Comparison of ENCODE assay signal across 8 cellular contexts in the genomic region with DNA sequence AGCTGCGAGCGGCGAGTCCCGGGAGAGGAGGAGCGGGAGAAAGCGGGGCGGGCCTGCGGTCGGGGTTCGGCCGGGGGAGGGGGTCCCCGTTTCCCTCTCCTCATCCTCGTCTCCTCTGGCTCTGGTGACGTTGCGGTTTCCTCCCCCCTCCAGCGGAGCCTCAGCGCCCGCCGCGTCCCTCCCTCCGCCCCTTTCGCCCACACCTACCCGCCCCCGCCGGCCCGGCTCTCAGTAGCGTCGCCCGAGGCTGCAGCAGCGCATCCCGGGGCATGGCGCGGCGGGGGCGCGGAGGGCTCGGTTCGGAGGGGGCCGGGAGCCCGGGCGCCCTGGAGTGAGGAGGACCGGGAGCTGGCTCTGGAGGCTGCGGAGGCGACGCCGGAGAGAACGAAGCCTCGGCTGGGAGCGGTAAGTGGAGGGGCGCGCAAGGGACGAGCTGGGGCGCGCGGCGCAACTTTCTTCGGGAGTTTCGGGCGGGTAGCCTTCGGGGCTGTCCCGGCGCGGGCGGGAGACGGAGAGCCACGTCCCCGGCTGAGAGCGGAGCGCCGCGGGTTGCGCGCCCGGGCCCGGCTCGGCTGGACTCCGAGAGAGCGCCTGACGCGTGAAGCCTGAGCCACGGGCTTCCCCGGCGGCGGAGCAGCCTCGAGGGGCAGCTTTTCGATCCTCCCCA. TPM values are rescaled to one million over a fixed set of nuclear protein-coding genes. Genes with fewer than 3 reads are reported as not detected.
A peak's percentile ranks its signal among the peaks of the same experiment; 100 is the strongest.
DNase-seq lines count a peak whose midpoint lies in the region; ATAC-seq, FAIRE-seq and TF ChIP-seq lines count a peak whose summit lies in the region.

A gene (plus strand): TSS at position 231 of the 667 bp plus-strand sequence. CDS start 28,304 bp downstream, outside the sequence.

- WGBS in IMR-90 (ENCODE audit: extremely low coverage in 2 of 2, insufficient read length in 1 of 2), 2 experiments = 1% methylated on average over 25 of the region's 86 CpGs; no CpG with 5 or more reads in 1 of the 2 experiments

- H3K18ac ChIP-seq in IMR-90 (ENCODE audit: low read depth, low read length) = peak within 1 kb of the TSS; percentile 92

- in situ Hi-C loops in IMR-90 (cut with MboI; ENCODE audit: low sequenced_read_pairs) = no loop called here

- BruUV-seq in IMR-90 (replicated peaks; lab: Mats Ljungman, UMichigan) = no TSS peak

- H3K27ac ChIP-seq in IMR-90 (ENCODE audit: insufficient read depth, low read length) (peak within 1 kb of the TSS; percentile 98), kidney (ENCODE audit: low read depth in 2 of 2, low read length in 2 of 2) (peak within 1 kb of the TSS; percentile 79 to 87)

- TF ChIP-seq POLR2A in IMR-90 (IDR thresholded peaks at IDR 0.05; ENCODE audit: low read depth, low read length) = peak; percentile 76

- H3K9ac ChIP-seq in IMR-90 (ENCODE audit: low read depth, low read length) (peak within 1 kb of the TSS; percentile 97), kidney (ENCODE audit: low read length in 2 of 2) (peak within 1 kb of the TSS; percentile 83 to 90)

- peak within 1 kb of the TSS; percentile 57 for H2BK20ac ChIP-seq in IMR-90 (ENCODE audit: low read depth, low read length)

- DNase-seq in ELR (ENCODE audit: low read depth) = peak; percentile 85
- DNase-seq in IMR-90 = peak; percentile 86
- DNase-seq in activated CD4-positive, CD25-positive, alpha-beta regulatory T cell (lab: John Stamatoyannopoulos, UW) = peak in 3 of 4 experiments; percentile 11 to 24 (median 21)
- DNase-seq in cerebellum (ENCODE audit: low spot score) = peak; percentile 44
- peak; percentile 94 for DNase-seq in kidney
- peak; percentile 75 for DNase-seq in stimulated activated CD4-positive, alpha-beta T cell treated with anti-CD3 and anti-CD28 coated beads, Interleukin-15, amount 100 ng/mL, for 24 hours
- DNase-seq in NK-92 (lab: John Stamatoyannopoulos, UW; ENCODE audit: unreplicated experiment) = no peak

- POLR2A ChIA-PET in IMR-90 (lab: Charles Lee; ENCODE audit: unreplicated experiment) = interaction anchor here (0.7 to 1.7 kb wide), 3 partner anchors 9 to 121 kb away, joined by 3 to 10 read pairs (median 7); no protein-coding TSS in a partner anchor

- peak within 1 kb of the TSS; percentile 82 for H3K23ac ChIP-seq in IMR-90 (ENCODE audit: low read depth, low read length)

- H3K79me1 ChIP-seq in IMR-90 (ENCODE audit: low read depth in 1 of 2, low read length in 2 of 2) = peaks cover 23 to 43% of the 10 kb centered on the region in 2 experiments

- H2AFZ ChIP-seq in IMR-90 (replicated peaks; ENCODE audit: low read length, poor library complexity) = peak within 1 kb of the TSS; percentile 90

- dilution Hi-C loops in IMR-90 (cut with HindIII; ENCODE audit: low sequenced_read_pairs, unreplicated experiment) = no loop called here

- TF ChIP-seq CTCF in IMR-90 (conservative IDR thresholded peaks at IDR 0.05; ENCODE audit: low read depth, low read length) (no peak), kidney (IDR thresholded peaks at IDR 0.05; ENCODE audit: borderline replicate concordance, extremely low read depth, insufficient read depth) (no peak)

- H2AK9ac ChIP-seq in IMR-90 (replicated peaks; ENCODE audit: low read depth, low read length, poor library complexity) = peak within 1 kb of the TSS; percentile 97

- peak within 1 kb of the TSS; percentile 94 for H2AK5ac ChIP-seq in IMR-90 (ENCODE audit: low read depth, low read length)

- H4K8ac ChIP-seq in IMR-90 (ENCODE audit: low read depth in 2 of 2, low read length in 2 of 2) = peak within 1 kb of the TSS; percentile 87 to 89

- H4K91ac ChIP-seq in IMR-90 (ENCODE audit: insufficient read depth, low read depth, low read length) = peak within 1 kb of the TSS; percentile 88

- ATAC-seq in GM21528 (IDR thresholded peaks at IDR 0.05; ENCODE audit: low FRiP score, unreplicated experiment) (peak; percentile 80), IMR-90 (ENCODE audit: low read depth) (peak; percentile 88)

- H4K5ac ChIP-seq in IMR-90 (ENCODE audit: low read depth, low read length) = peak within 1 kb of the TSS; percentile 88

- H3K4ac ChIP-seq in IMR-90 (ENCODE audit: low read depth, low read length) = peak within 1 kb of the TSS; percentile 91

- peak within 1 kb of the TSS; percentile 97; the same call in 2 of the 3 replicates for H2BK15ac ChIP-seq in IMR-90 (ENCODE audit: low read depth, low read length)

- H3K4me3 ChIP-seq in IMR-90 (ENCODE audit: insufficient read depth, low read depth, low read length) = peak within 1 kb of the TSS; percentile 63
- H3K4me3 ChIP-seq in kidney (ENCODE audit: low read length in 2 of 2) = peak within 1 kb of the TSS; percentile 75 to 81

- H3K56ac ChIP-seq in IMR-90 (ENCODE audit: extremely low read depth, insufficient read depth, low read length) = peak within 1 kb of the TSS; percentile 97

- H3K4me1 ChIP-seq in IMR-90 (ENCODE audit: control insufficient read depth, insufficient read depth, low read length) = peaks cover 7% of the 10 kb centered on the region
- H3K4me1 ChIP-seq in kidney (ENCODE audit: control insufficient read depth in 1 of 2, insufficient read depth in 1 of 2, low read depth in 1 of 2, low read length in 2 of 2) = peaks cover 0 to 5% of the 10 kb centered on the region in 2 donors

- CTCF ChIA-PET in IMR-90 (lab: Yijun Ruan, JAX) = interaction anchor here (2.2 kb wide), 1 partner anchor 83 kb away, joined by 7 read pairs; no protein-coding TSS in a partner anchor

- peak within 1 kb of the TSS; percentile 69 for H2BK120ac ChIP-seq in IMR-90 (ENCODE audit: low read depth, low read length)

- H3K36me3 ChIP-seq in IMR-90 (ENCODE audit: control insufficient read depth, insufficient read depth, low read length) (no peaks in the 10 kb centered on the region), kidney (ENCODE audit: control insufficient read depth in 1 of 2, insufficient read depth in 2 of 2, low read length in 2 of 2) (no peaks in the 10 kb centered on the region)

- no peak for TF ChIP-seq RAD21 in IMR-90 (IDR thresholded peaks at IDR 0.05; ENCODE audit: low read length)

- FAIRE-seq in kidney (lab: Jason Lieb, UNC) = no peak

- no peaks in the 10 kb centered on the region for H3K27me3 ChIP-seq in IMR-90 (ENCODE audit: control insufficient read depth, insufficient read depth, low read length)

- H3K9me3 ChIP-seq in IMR-90 (ENCODE audit: control insufficient read depth, insufficient read depth, low read length) (no peaks in the 10 kb centered on the region), kidney (ENCODE audit: control insufficient read depth in 1 of 2, low read length in 2 of 2) (no peaks in the 10 kb centered on the region)

- peak within 1 kb of the TSS; percentile 93 for H3K4me2 ChIP-seq in IMR-90 (ENCODE audit: low read depth, low read length)

- H2BK5ac ChIP-seq in IMR-90 (ENCODE audit: low read depth, low read length, poor library complexity, severe bottlenecking) = peak within 1 kb of the TSS; percentile 85

- intact Hi-C loops in IMR-90 (cut with micrococcal nuclease) (loop anchor here (1.0 to 5.0 kb wide), 7 partner anchors 27 to 190 kb away; no protein-coding TSS in a partner anchor), kidney (cut with DNase I) (no loop called here)

- H3K14ac ChIP-seq in IMR-90 (replicated peaks; ENCODE audit: low read depth, low read length) = peak within 1 kb of the TSS; percentile 96

- H3K9me1 ChIP-seq in IMR-90 (ENCODE audit: insufficient read depth, low read length) = peaks cover 9% of the 10 kb centered on the region

- peaks cover 22% of the 10 kb centered on the region for H4K20me1 ChIP-seq in IMR-90 (ENCODE audit: insufficient read depth, low read length)

TF ChIP-seq in IMR-90, 13 proteins besides CTCF, POLR2A, EP300 and RAD21:
- TF ChIP-seq NFE2L2 (IDR thresholded peaks at IDR 0.05; ENCODE audit: low read depth, low read length) (no peak), MXI1 (IDR thresholded peaks at IDR 0.05; ENCODE audit: borderline replicate concordance, low read depth, low read length) (0 out of 2 replicates have a peak, but pooled peaks have one; percentile 47), MAZ (IDR thresholded peaks at IDR 0.05; ENCODE audit: borderline replicate concordance, low read depth, low read length) (peak; percentile 86)

RNA-seq across cellular contexts. Expression of the gene that starts here (rescaled TPM):
- total RNA-seq in IMR-90 (2012; rRNA removed) (132 and 154 TPM in 2 replicates), cerebellum (41.1 TPM), kidney (47.7 TPM)
- polyA plus RNA-seq in IMR-90 (2012; rRNA removed) (43.9 and 48.0 TPM in 2 replicates), kidney (ENCODE audit: insufficient read depth, low read depth, low replicate concordance) (6.9 TPM)
- polyA plus RNA-seq in IMR-90 (2012; cell fraction: cytosol; rRNA removed) = 19.3 and 19.7 TPM in 2 replicates
- polyA plus RNA-seq in IMR-90 (2012; cell fraction: nucleus; rRNA removed; ENCODE audit: low replicate concordance) = 23.4 and 39.5 TPM in 2 replicates
